19 cellular contexts compared by ENCODE assay signal in genomic region chr6:110946498-110946897, GRCh38.
"Had no signal": no experiment of that assay in that cellular context is flagged by ENCODE, and none has a peak within 500 bp of the region (broad histone marks: within the 10 kb centered on the region; RNA-seq: fewer than 3 reads in every experiment).

No MANE protein-coding gene starts in this region.

- H3K4me1 ChIP-seq: lower lobe of right lung, prostate gland had no signal

- H3K27me3 ChIP-seq: brain microvascular endothelial cell, dorsolateral prefrontal cortex, esophagus squamous epithelium, suprapubic skin had no signal

- H3K9me3 ChIP-seq: esophagus squamous epithelium, lower lobe of right lung, prostate gland, suprapubic skin had no signal

- DNase-seq: activated CD4-positive, alpha-beta T cell treated with anti-CD3 and anti-CD28 coated beads for 1 hour; activated CD8-positive, alpha-beta T cell treated with anti-CD3 and anti-CD28 coated beads for 36 hours; activated naive CD8-positive, alpha-beta T cell treated with anti-CD3 and anti-CD28 coated beads for 36 hours; activated T-cell treated with anti-CD3 and anti-CD28 coated beads, Interleukin-2, amount 50 U/mL, for 48 hours; brain microvascular endothelial cell; dorsolateral prefrontal cortex; esophagus squamous epithelium; lower lobe of right lung; nephron progenitor cell; occipital lobe; right cardiac atrium; small intestine; stimulated activated CD4-positive, alpha-beta T cell treated with anti-CD3 and anti-CD28 coated beads, Interleukin-4, amount 100 ng/mL, for 4 hours; stimulated activated CD8-positive, alpha-beta memory T cell treated with anti-CD3 and anti-CD28 coated beads, Interleukin-4, amount 100 ng/mL, for 48 hours; stimulated activated naive CD4-positive, alpha-beta T cell treated with Interleukin-2 at 50 U/mL for 16 hours; T-helper 1 cell; trophoblast cell had no signal

- H3K4me3 ChIP-seq: dorsolateral prefrontal cortex, esophagus squamous epithelium, lower lobe of right lung, prostate gland, suprapubic skin had no signal

- H3K27ac ChIP-seq: brain microvascular endothelial cell, dorsolateral prefrontal cortex, esophagus squamous epithelium, lower lobe of right lung, prostate gland, suprapubic skin had no signal

- ATAC-seq: activated CD8-positive, alpha-beta T cell treated with anti-CD3 and anti-CD28 coated beads for 36 hours; lower lobe of right lung; right cardiac atrium had no signal

- FAIRE-seq: small intestine had no signal

- H3K36me3 ChIP-seq: brain microvascular endothelial cell, esophagus squamous epithelium, lower lobe of right lung, prostate gland, suprapubic skin had no signal
